Comparison of ENCODE assay signal across 1 cellular context in genomic region chr10:113301342-113301984, GRCh38.
TF ChIP-seq lines count a peak whose summit lies in the region.

No MANE protein-coding gene starts in this region.

TF ChIP-seq in HepG2, 621 proteins besides CTCF, POLR2A, EP300 and RAD21 (continued from another document):
- no peak for TF ChIP-seq PRDM10 (CRISPR knock-in tag; IDR thresholded peaks at IDR 0.05; ENCODE audit: low read depth)
